1 cellular context compared by ENCODE assay signal in genomic region chr2:109123586-109124201, GRCh38.
A peak's percentile ranks its signal among the peaks of the same experiment; 100 is the strongest.
TF ChIP-seq lines count a peak whose summit lies in the region.

No MANE protein-coding gene starts in this region.

TF ChIP-seq in HEK293, 187 proteins besides CTCF, POLR2A, EP300 and RAD21 (continued from another document and continues in another):
- TF ChIP-seq ZNF777 (tag by site-specific recombination; IDR thresholded peaks at IDR 0.05; ENCODE audit: borderline replicate concordance): no peak
- TF ChIP-seq ZNF302 (tag by site-specific recombination; IDR thresholded peaks at IDR 0.05; ENCODE audit: low read depth): no peak
- no peak for TF ChIP-seq ZNF404 (tag by site-specific recombination; IDR thresholded peaks at IDR 0.05)
- no peak for TF ChIP-seq PBX3 (CRISPR knock-in tag; IDR thresholded peaks at IDR 0.05)
- TF ChIP-seq ZNF626 (tag by site-specific recombination; IDR thresholded peaks at IDR 0.05): no peak
- no peak for TF ChIP-seq ZNF132 (tag by site-specific recombination; IDR thresholded peaks at IDR 0.05; ENCODE audit: borderline replicate concordance)
- TF ChIP-seq ZIC2 (tag by site-specific recombination; IDR thresholded peaks at IDR 0.05): no peak
- no peak for TF ChIP-seq ZNF677 (tag by site-specific recombination; IDR thresholded peaks at IDR 0.05)
- 0 out of 2 replicates have a peak, but pooled peaks have one; percentile 12 for TF ChIP-seq ZNF341 (tag by site-specific recombination; IDR thresholded peaks at IDR 0.05; ENCODE audit: low read depth)
- TF ChIP-seq ZNF157 (tag by site-specific recombination; IDR thresholded peaks at IDR 0.05): no peak
- peak; percentile 76 for TF ChIP-seq ZNF558 (tag by site-specific recombination; IDR thresholded peaks at IDR 0.05)
- TF ChIP-seq ZSCAN5A (tag by site-specific recombination; IDR thresholded peaks at IDR 0.05): no peak
- TF ChIP-seq ZNF19 (tag by site-specific recombination; IDR thresholded peaks at IDR 0.05; ENCODE audit: low read depth): 0 out of 2 replicates have a peak, but pooled peaks have one; percentile 37
- no peak for TF ChIP-seq ZNF133 (tag by site-specific recombination; IDR thresholded peaks at IDR 0.05)
- TF ChIP-seq ZNF791 (tag by site-specific recombination; IDR thresholded peaks at IDR 0.05): no peak
- TF ChIP-seq SETDB1 (IDR thresholded peaks at IDR 0.05; ENCODE audit: insufficient read length, low read length): no peak
- TF ChIP-seq SCRT2 (tag by site-specific recombination; IDR thresholded peaks at IDR 0.05): no peak
- no peak for TF ChIP-seq ZNF10 (tag by site-specific recombination; IDR thresholded peaks at IDR 0.05)
- TF ChIP-seq YY1 (tag by site-specific recombination; IDR thresholded peaks at IDR 0.05): no peak
- TF ChIP-seq ZNF510 (tag by site-specific recombination; IDR thresholded peaks at IDR 0.05; ENCODE audit: insufficient replicate concordance): peak; percentile 56
- no peak for TF ChIP-seq ZBTB1 (tag by site-specific recombination; IDR thresholded peaks at IDR 0.05)
- no peak for TF ChIP-seq KLF9 (tag by site-specific recombination; IDR thresholded peaks at IDR 0.05; ENCODE audit: low read depth)
- TF ChIP-seq ZNF664 (tag by site-specific recombination; IDR thresholded peaks at IDR 0.05): 0 out of 2 replicates have a peak, but pooled peaks have one; percentile 41
- no peak for TF ChIP-seq OSR2 (tag by site-specific recombination; IDR thresholded peaks at IDR 0.05)
- TF ChIP-seq IKZF3 (tag by site-specific recombination; IDR thresholded peaks at IDR 0.05): no peak
- peak; percentile 79 for TF ChIP-seq ZBTB8A (tag by site-specific recombination; IDR thresholded peaks at IDR 0.05)
- TF ChIP-seq ZNF202 (tag by site-specific recombination; IDR thresholded peaks at IDR 0.05; ENCODE audit: borderline replicate concordance): no peak
- no peak for TF ChIP-seq ZNF146 (tag by site-specific recombination; IDR thresholded peaks at IDR 0.05)
- no peak for TF ChIP-seq ZBTB44 (tag by site-specific recombination; IDR thresholded peaks at IDR 0.05)
- TF ChIP-seq MZF1 (tag by site-specific recombination; IDR thresholded peaks at IDR 0.05; ENCODE audit: borderline replicate concordance): no peak
- no peak for TF ChIP-seq ZNF658 (tag by site-specific recombination; IDR thresholded peaks at IDR 0.05)
- TF ChIP-seq MYNN (tag by site-specific recombination; IDR thresholded peaks at IDR 0.05; ENCODE audit: borderline replicate concordance): no peak
- TF ChIP-seq ZNF623 (tag by site-specific recombination; IDR thresholded peaks at IDR 0.05): peak; percentile 66
- TF ChIP-seq ZSCAN30 (tag by site-specific recombination; IDR thresholded peaks at IDR 0.05): no peak
- TF ChIP-seq ZNF311 (tag by site-specific recombination; IDR thresholded peaks at IDR 0.05; ENCODE audit: borderline replicate concordance): no peak
- TF ChIP-seq ZNF692 (tag by site-specific recombination; IDR thresholded peaks at IDR 0.05): no peak
- no peak for TF ChIP-seq ZNF362 (tag by site-specific recombination; IDR thresholded peaks at IDR 0.05)
- TF ChIP-seq OVOL3 (tag by site-specific recombination; IDR thresholded peaks at IDR 0.05): no peak
- no peak for TF ChIP-seq ZNF596 (tag by site-specific recombination; IDR thresholded peaks at IDR 0.05)
- no peak for TF ChIP-seq ZNF701 (tag by site-specific recombination; IDR thresholded peaks at IDR 0.05)
- TF ChIP-seq ZNF214 (tag by site-specific recombination; IDR thresholded peaks at IDR 0.05; ENCODE audit: borderline replicate concordance): no peak
- no peak for TF ChIP-seq ZBTB6 (tag by site-specific recombination; IDR thresholded peaks at IDR 0.05)
- TF ChIP-seq ZFP69B (tag by site-specific recombination; IDR thresholded peaks at IDR 0.05): no peak
- no peak for TF ChIP-seq ZNF26 (tag by site-specific recombination; IDR thresholded peaks at IDR 0.05)
- TF ChIP-seq HIC1 (tag by site-specific recombination; IDR thresholded peaks at IDR 0.05): no peak
- no peak for TF ChIP-seq ZNF639 (tag by site-specific recombination; IDR thresholded peaks at IDR 0.05)
- TF ChIP-seq ZNF398 (tag by site-specific recombination; IDR thresholded peaks at IDR 0.05): no peak
- no peak for TF ChIP-seq ZNF660 (tag by site-specific recombination; IDR thresholded peaks at IDR 0.05)
- TF ChIP-seq SP3 (tag by site-specific recombination; IDR thresholded peaks at IDR 0.05): no peak
- no peak for TF ChIP-seq ZBTB20 (tag by site-specific recombination; IDR thresholded peaks at IDR 0.05)
- no peak for TF ChIP-seq ZBTB49 (tag by site-specific recombination; IDR thresholded peaks at IDR 0.05; ENCODE audit: low read depth)
- TF ChIP-seq ZNF521 (tag by site-specific recombination; IDR thresholded peaks at IDR 0.05): no peak
- no peak for TF ChIP-seq ZNF174 (tag by site-specific recombination; IDR thresholded peaks at IDR 0.05)
